In genomic region chr9:112541690-112542089, GRCh38 we compare ENCODE assay signal across 23 cellular contexts. TPM values are rescaled to one million over a fixed set of nuclear protein-coding genes. Genes with fewer than 3 reads are reported as not detected.
DNase-seq lines count a peak whose midpoint lies in the region; ATAC-seq and TF ChIP-seq lines count a peak whose summit lies in the region.
"Had no signal": no experiment of that assay in that cellular context is flagged by ENCODE, and none has a peak within 500 bp of the region (broad histone marks: within the 10 kb centered on the region; RNA-seq: fewer than 3 reads in every experiment).

No MANE protein-coding gene starts in this region.

- no peak for ATAC-seq in HG03108 (IDR thresholded peaks at IDR 0.05; ENCODE audit: unreplicated experiment)
- no peak for ATAC-seq in HG03342 (IDR thresholded peaks at IDR 0.05; ENCODE audit: unreplicated experiment)
- ATAC-seq in GM21360 (IDR thresholded peaks at IDR 0.05; ENCODE audit: unreplicated experiment): no peak
- ATAC-seq: effector memory CD8-positive, alpha-beta T cell; left colon; natural killer cell; sciatic nerve; T-cell; upper lobe of right lung had no signal

- intact Hi-C loops in A673 (cut with micrococcal nuclease; ENCODE audit: unreplicated experiment): no loop called here

- no peaks in the 10 kb centered on the region for H3K9me3 Mint-ChIP-seq in nephron progenitor cell
- H3K9me3 Mint-ChIP-seq: activated T-helper 1 cell treated with anti-CD3 and anti-CD28 coated beads, Interleukin-12 subunit alpha, Interleukin-12 subunit beta, Interleukin-2, Interleukin-4 antibody, amounts not matched to agents 30 ng/mL and 10 ng/mL and 1 ng/mL, durations not matched to agents 14 hours and 24 hours and 36 hours; effector memory CD8-positive, alpha-beta T cell; natural killer cell; T-cell had no signal

- POLR2A ChIA-PET in A673 (lab: Charles Lee; ENCODE audit: low non-redundant PET): no interaction called here

- H3K9ac ChIP-seq in adipocyte (ENCODE audit: low read length): no peak overlapping the region

- H3K27me3 ChIP-seq in A673 (replicated peaks; ENCODE audit: insufficient read depth, low read depth, low read length, poor library complexity) (no peaks in the 10 kb centered on the region), adipocyte (replicated peaks; ENCODE audit: control insufficient read depth, insufficient read depth, low read length) (no peaks in the 10 kb centered on the region)
- H3K27me3 ChIP-seq: colonic mucosa, upper lobe of right lung had no signal

- H3K4me3 ChIP-seq in A673 (ENCODE audit: low read depth, low read length, poor library complexity, severe bottlenecking) (no peak overlapping the region), LNCaP clone FGC (ENCODE audit: low read depth, low read length) (no peak overlapping the region), adipocyte (ENCODE audit: low read length) (peak overlapping the region; percentile 31)
- H3K4me3 ChIP-seq: colonic mucosa, upper lobe of right lung had no signal

- TF ChIP-seq CTCF in A673 (conservative IDR thresholded peaks at IDR 0.05; ENCODE audit: low read depth, low read length) (no peak), LNCaP clone FGC (IDR thresholded peaks at IDR 0.05; ENCODE audit: control insufficient read depth, extremely low read depth, insufficient read depth) (no peak), nephron progenitor cell (IDR thresholded peaks at IDR 0.05) (no peak)

- H3K27ac ChIP-seq in A673 (ENCODE audit: low read depth, low read length, poor library complexity, severe bottlenecking): peak overlapping the region; percentile 31
- H3K27ac ChIP-seq: colonic mucosa, upper lobe of right lung had no signal

- H3K4me1 ChIP-seq in A673 (ENCODE audit: insufficient read depth, low read length, poor library complexity, severe bottlenecking) (peaks cover 42% of the 10 kb centered on the region), adipocyte (ENCODE audit: control insufficient read depth, insufficient read depth, low read length) (no peaks in the 10 kb centered on the region)
- H3K4me1 ChIP-seq: colonic mucosa, upper lobe of right lung had no signal

- H3K27me3 Mint-ChIP-seq in nephron progenitor cell (ENCODE audit: low read depth, poor library complexity): no peaks in the 10 kb centered on the region
- H3K27me3 Mint-ChIP-seq: T-cell had no signal

- BruUV-seq in A673 (replicated peaks; lab: Mats Ljungman, UMichigan): no TSS peak

- peaks cover 44% of the 10 kb centered on the region for H3K36me3 Mint-ChIP-seq in nephron progenitor cell (ENCODE audit: low read depth)
- H3K36me3 Mint-ChIP-seq: natural killer cell had no signal

- peaks cover 18% of the 10 kb centered on the region for H3K4me1 Mint-ChIP-seq in nephron progenitor cell

- H3K36me3 ChIP-seq in A673 (ENCODE audit: insufficient read depth, low read length, poor library complexity, severe bottlenecking): peaks cover 4% of the 10 kb centered on the region
- H3K36me3 ChIP-seq in adipocyte (ENCODE audit: control insufficient read depth, insufficient read depth, low read length, severe bottlenecking): no peaks in the 10 kb centered on the region
- H3K36me3 ChIP-seq: colonic mucosa, upper lobe of right lung had no signal

- H3K27ac Mint-ChIP-seq in nephron progenitor cell: no peak overlapping the region
- H3K27ac Mint-ChIP-seq: activated T-helper 1 cell treated with anti-CD3 and anti-CD28 coated beads, Interleukin-12 subunit alpha, Interleukin-12 subunit beta, Interleukin-2, Interleukin-4 antibody, amounts not matched to agents 30 ng/mL and 10 ng/mL and 1 ng/mL, durations not matched to agents 14 hours and 24 hours and 36 hours; effector memory CD8-positive, alpha-beta T cell; IgD-negative memory B cell; natural killer cell; T-cell had no signal

- H3K9me3 ChIP-seq in A673 (ENCODE audit: low read depth, low read length, poor library complexity, severe bottlenecking) (no peaks in the 10 kb centered on the region), adipocyte (ENCODE audit: control insufficient read depth, low read length) (no peaks in the 10 kb centered on the region)
- H3K9me3 ChIP-seq: colonic mucosa, upper lobe of right lung had no signal

- CTCF ChIA-PET in A673 (lab: Charles Lee): no interaction called here

- no peak overlapping the region for H3K4me3 Mint-ChIP-seq in nephron progenitor cell
- H3K4me3 Mint-ChIP-seq: activated T-helper 1 cell treated with anti-CD3 and anti-CD28 coated beads, Interleukin-12 subunit alpha, Interleukin-12 subunit beta, Interleukin-2, Interleukin-4 antibody, amounts not matched to agents 30 ng/mL and 10 ng/mL and 1 ng/mL, durations not matched to agents 14 hours and 24 hours and 36 hours; effector memory CD8-positive, alpha-beta T cell; IgD-negative memory B cell; natural killer cell; T-cell had no signal

- peak; percentile 72 for DNase-seq in A673 (ENCODE audit: low spot score)
- DNase-seq in LNCaP clone FGC (ENCODE audit: low read depth): peak; percentile 64
- DNase-seq in adipocyte (ENCODE audit: low read depth): peak; percentile 62
- DNase-seq in iris pigment epithelial cell (ENCODE audit: low read depth): peak; percentile 77
- DNase-seq in nephron progenitor cell: no peak
- DNase-seq: activated CD4-positive, alpha-beta T cell treated with anti-CD3 and anti-CD28 coated beads for 4 hours; activated naive CD4-positive, alpha-beta T cell treated with anti-CD3 and anti-CD28 coated beads, Interleukin-2, amount 50 U/mL, for 16 hours; colonic mucosa; DMS153; effector memory CD8-positive, alpha-beta T cell; GDM1; HCEC 1CT; left colon; natural killer cell; NCI-H748 treated with DMSO at 0.1 percent for 48 hours; T-cell; upper lobe of right lung had no signal

RNA-seq across cellular contexts. Expression of gene KIAA1958, which starts 55.1 kb away (rescaled TPM):
- 28.6 and 30.7 TPM in 2 replicates for total RNA-seq in A673 (2021)
